In the genomic region with DNA sequence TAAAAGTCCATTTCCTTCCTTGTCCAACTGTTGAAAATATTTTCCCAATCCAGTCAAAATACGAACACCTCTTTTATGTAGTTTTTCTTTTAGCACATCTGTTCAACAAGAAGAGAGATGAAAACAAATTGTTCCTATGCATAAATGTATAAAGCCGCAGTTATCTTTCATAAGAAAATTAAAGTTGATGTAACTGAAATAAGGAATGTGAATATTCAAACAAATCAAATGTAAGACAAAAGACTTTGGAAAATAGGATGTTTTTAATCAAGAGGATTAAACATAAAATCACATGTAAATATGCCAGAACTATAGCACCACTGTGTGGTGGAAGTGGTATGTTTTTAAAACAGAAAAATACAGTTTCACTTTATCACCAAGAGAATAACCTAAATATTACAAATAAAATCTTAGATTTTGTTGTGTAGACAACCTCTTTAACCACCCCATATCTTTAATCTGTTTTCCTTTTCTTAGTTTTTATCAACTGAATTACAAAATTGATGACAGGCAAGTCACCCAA, we compare ENCODE assay signal across 12 cellular contexts. TPM values are rescaled to one million over a fixed set of nuclear protein-coding genes. Genes with fewer than 3 reads are reported as not detected.
DNase-seq lines count a peak whose midpoint lies in the region; ATAC-seq, FAIRE-seq and TF ChIP-seq lines count a peak whose summit lies in the region.
"Had no signal": no experiment of that assay in that cellular context is flagged by ENCODE, and none has a peak within 500 bp of the region (broad histone marks: within the 10 kb centered on the region; RNA-seq: fewer than 3 reads in every experiment).

No MANE protein-coding gene starts in this region.

- no peak overlapping the region for H2AFZ ChIP-seq in PC-9

- no peak overlapping the region for H3K4me3 Mint-ChIP-seq in MCF 10A (ENCODE audit: unreplicated experiment)

- DNase-seq in MCF 10A (ENCODE audit: unreplicated experiment): peak; percentile 33
- no peak for DNase-seq in breast epithelium (ENCODE audit: low spot score in 2 of 2)
- DNase-seq in PC-9: no peak
- peak; percentile 52 for DNase-seq in fibroblast of mammary gland (ENCODE audit: low read depth)
- peak; percentile 65 for DNase-seq in superior temporal gyrus (ENCODE audit: extremely low spot score)
- DNase-seq in GM12891 (ENCODE audit: insufficient read length, low spot score): no peak
- DNase-seq: C1 segment of cervical spinal cord; stimulated activated CD4-positive, alpha-beta T cell treated with anti-CD3 and anti-CD28 coated beads, Interleukin-4, amount 100 ng/mL, for 24 hours had no signal

- H3K27me3 Mint-ChIP-seq in MCF 10A (ENCODE audit: insufficient read depth, unreplicated experiment): no peaks in the 10 kb centered on the region

- no peaks in the 10 kb centered on the region for H3K4me1 ChIP-seq in breast epithelium
- H3K4me1 ChIP-seq in PC-9 (replicated peaks; ENCODE audit: insufficient read depth): no peaks in the 10 kb centered on the region

- H3K9me2 ChIP-seq in PC-9 (ENCODE audit: insufficient read depth): no peaks in the 10 kb centered on the region

- H3K27ac ChIP-seq in breast epithelium (no peak overlapping the region), PC-9 (no peak overlapping the region)

- H3K36me3 ChIP-seq in breast epithelium: no peaks in the 10 kb centered on the region
- no peaks in the 10 kb centered on the region for H3K36me3 ChIP-seq in PC-9 (ENCODE audit: low read depth)

- no peaks in the 10 kb centered on the region for H3K79me2 ChIP-seq in PC-9 (ENCODE audit: low read depth)

- no peaks in the 10 kb centered on the region for H3K9me3 Mint-ChIP-seq in MCF 10A (ENCODE audit: unreplicated experiment)

- no peaks in the 10 kb centered on the region for H3K9me3 ChIP-seq in breast epithelium
- no peaks in the 10 kb centered on the region for H3K9me3 ChIP-seq in PC-9 (ENCODE audit: insufficient read depth, low read depth)

- no peak overlapping the region for H3K27ac Mint-ChIP-seq in MCF 10A (ENCODE audit: low read depth, unreplicated experiment)

- TF ChIP-seq CTCF in MCF 10A (IDR thresholded peaks at IDR 0.05; ENCODE audit: unreplicated experiment): peak; percentile 47
- no peak for TF ChIP-seq CTCF in breast epithelium (IDR thresholded peaks at IDR 0.05)
- peak; percentile 62 for TF ChIP-seq CTCF in PC-9 (conservative IDR thresholded peaks at IDR 0.05)
- peak; percentile 45 for TF ChIP-seq CTCF in fibroblast of mammary gland (conservative IDR thresholded peaks at IDR 0.05; ENCODE audit: control insufficient read depth, insufficient read depth, low read depth, low read length)

- intact Hi-C loops in MCF 10A (cut with micrococcal nuclease) (loop anchor here (1.0 to 5.0 kb wide), 5 partner anchors 132 to 600 kb away; no protein-coding TSS in a partner anchor), breast epithelium (cut with DNase I; ENCODE audit: low total_unique reads) (no loop called here), PC-9 (cut with micrococcal nuclease; ENCODE audit: unreplicated experiment) (loop anchor here (1.0 to 5.0 kb wide), 2 partner anchors 487 to 600 kb away; no protein-coding TSS in a partner anchor)

- no peak for TF ChIP-seq POLR2A in breast epithelium (IDR thresholded peaks at IDR 0.05)
- no peak for TF ChIP-seq POLR2A in GM12891 (IDR thresholded peaks at IDR 0.05; ENCODE audit: low read depth, low read length)

- H3K36me3 Mint-ChIP-seq in MCF 10A (ENCODE audit: insufficient read depth, unreplicated experiment): no peaks in the 10 kb centered on the region

- BruUV-seq in MCF 10A (replicated peaks; lab: Mats Ljungman, UMichigan) (no TSS peak), PC-9 (replicated peaks; lab: Mats Ljungman, UMichigan) (no TSS peak)

- peaks cover 5% of the 10 kb centered on the region for H3K4me1 Mint-ChIP-seq in MCF 10A (ENCODE audit: insufficient read depth, unreplicated experiment)

- H3F3A ChIP-seq in PC-9 (ENCODE audit: insufficient read depth, low read depth): no peaks in the 10 kb centered on the region

- FAIRE-seq in GM12891 (lab: Jason Lieb, UNC): no peak

- H3K4me2 ChIP-seq in PC-9: no peak overlapping the region

- H4K20me1 ChIP-seq in PC-9 (ENCODE audit: insufficient read depth): no peaks in the 10 kb centered on the region

- H3K4me3 ChIP-seq in breast epithelium (no peak overlapping the region), PC-9 (no peak overlapping the region), fibroblast of mammary gland (ENCODE audit: control insufficient read depth, low read depth, low read length) (no peak overlapping the region)
- H3K4me3 ChIP-seq: lung had no signal

- CTCF ChIA-PET in MCF 10A (lab: Yijun Ruan, JAX) (interaction anchor here (0.6 to 3.8 kb wide), 23 partner anchors 8 to 904 kb away, joined by 3 to 20 read pairs (median 4); a partner anchor contains a TSS), PC-9 (lab: Charles Lee) (interaction anchor here (0.6 kb wide), 1 partner anchor 1418 kb away, joined by 3 read pairs; no protein-coding TSS in a partner anchor)

- ATAC-seq in HG03045 (IDR thresholded peaks at IDR 0.05; ENCODE audit: unreplicated experiment) (no peak), HG02981 (IDR thresholded peaks at IDR 0.05; ENCODE audit: unreplicated experiment) (no peak)

- POLR2A ChIA-PET in MCF 10A (lab: Yijun Ruan, JAX): interaction anchor here (0.7 kb wide), 1 partner anchor 111 kb away, joined by 4 read pairs; no protein-coding TSS in a partner anchor
- POLR2A ChIA-PET in PC-9 (lab: Charles Lee; ENCODE audit: unreplicated experiment): no interaction called here

- H3K27me3 ChIP-seq in breast epithelium: no peaks in the 10 kb centered on the region
- H3K27me3 ChIP-seq in PC-9 (ENCODE audit: insufficient read depth, low read depth): no peaks in the 10 kb centered on the region

TF ChIP-seq in GM12891, 5 proteins besides CTCF, POLR2A, EP300 and RAD21:
- no peak for TF ChIP-seq TAF1 (IDR thresholded peaks at IDR 0.05; ENCODE audit: low read depth, low read length)
- TF ChIP-seq POLR2AphosphoS5 (IDR thresholded peaks at IDR 0.05; ENCODE audit: low read depth, low read length): no peak
- TF ChIP-seq PAX5 (IDR thresholded peaks at IDR 0.05; ENCODE audit: insufficient read depth, low read length, severe bottlenecking): no peak
- no peak for TF ChIP-seq SPI1 (IDR thresholded peaks at IDR 0.05; ENCODE audit: low read depth, low read length)
- TF ChIP-seq POU2F2 (IDR thresholded peaks at IDR 0.05; ENCODE audit: low read depth, low read length): no peak

RNA-seq across cellular contexts. Expression of a gene that starts 40.4 kb away (rescaled TPM):
- 3.7 and 8.9 TPM in 2 replicates for total RNA-seq in MCF 10A (2022)
- 10 to 100 TPM; 13.8 to 34.0 (median 14.4) TPM for total RNA-seq in breast epithelium
- 18.9 and 19.8 TPM in 2 replicates for total RNA-seq in PC-9 (2021)
- 2.8 TPM for polyA plus RNA-seq in GM12891 (2012; ENCODE audit: low read depth, missing spikeins)

RNA-seq across cellular contexts. Expression of a gene that starts 44.7 kb away (rescaled TPM):
- total RNA-seq in MCF 10A (2022) (not detected in 2 replicates), breast epithelium (not detected), PC-9 (2021) (not detected in 2 replicates)
- polyA plus RNA-seq in GM12891 (2012; ENCODE audit: low read depth, missing spikeins): not detected
- total RNA-seq: cerebellum, lung had no signal
- polyA plus RNA-seq: lung had no signal

Comparison
In these comparisons a context has a peak if more than half of its experiments do, and no peak if none do; other contexts are left out.
1. DNase-seq: peak in MCF 10A (single experiment), fibroblast of mammary gland (single experiment) and superior temporal gyrus (single experiment); none in breast epithelium (0 of 2), PC-9 (0 of 2) and GM12891 (single experiment).
2. CTCF ChIP-seq: peak in MCF 10A (single experiment), PC-9 (single experiment) and fibroblast of mammary gland (single experiment); none in breast epithelium (0 of 3).